17 cellular contexts compared by ENCODE assay signal in genomic region chr9:132004323-132004722, GRCh38.
DNase-seq lines count a peak whose midpoint lies in the region; ATAC-seq, FAIRE-seq and TF ChIP-seq lines count a peak whose summit lies in the region.
"Had no signal": no experiment of that assay in that cellular context is flagged by ENCODE, and none has a peak within 500 bp of the region (broad histone marks: within the 10 kb centered on the region; RNA-seq: fewer than 3 reads in every experiment).

No MANE protein-coding gene starts in this region.

- no peak for FAIRE-seq in H1 (lab: Jason Lieb, UNC)
- FAIRE-seq: H54 had no signal

- H3K9ac ChIP-seq in OCI-LY3 (ENCODE audit: low read length) = no peak overlapping the region
- no peak overlapping the region for H3K9ac ChIP-seq in H1 (replicated peaks in 1 of 4; ENCODE audit: extremely low read depth in 1 of 4, low read depth in 3 of 4, low read length in 3 of 4)
- no peak overlapping the region for H3K9ac ChIP-seq in neural progenitor cell
- H3K9ac ChIP-seq: KMS-11 had no signal

- H4K20me1 ChIP-seq in OCI-LY3 (ENCODE audit: insufficient read depth, low read length) (peaks cover 89% of the 10 kb centered on the region), H1 (replicated peaks in 1 of 2; ENCODE audit: control insufficient read depth in 1 of 2, insufficient read depth in 2 of 2, low read length in 2 of 2) (peaks cover 0 to 2% of the 10 kb centered on the region in 2 experiments), neural progenitor cell (ENCODE audit: low read depth) (peaks cover 33% of the 10 kb centered on the region)

- H3K56ac ChIP-seq in H1 (replicated peaks; ENCODE audit: insufficient read length, low read depth, low read length) = no peak overlapping the region

- H2BK120ac ChIP-seq in H1 (replicated peaks; ENCODE audit: low read depth, low read length) = no peak overlapping the region

- no peak overlapping the region for H2BK20ac ChIP-seq in H1 (ENCODE audit: low read length)

- no peak overlapping the region for H3K14ac ChIP-seq in H1 (ENCODE audit: insufficient read length)

- no peak for TF ChIP-seq POLR2A in H1 (IDR thresholded peaks at IDR 0.05; ENCODE audit: control extremely low read depth in 1 of 2, low read depth in 2 of 2, low read length in 2 of 2)

- peak overlapping the region; percentile 58; the same call in 1 of the 2 replicates for H2AK5ac ChIP-seq in H1 (ENCODE audit: low read depth, low read length)

- H3K36me3 ChIP-seq in BE2C = no peaks in the 10 kb centered on the region
- peaks cover 2% of the 10 kb centered on the region for H3K36me3 ChIP-seq in OCI-LY3 (replicated peaks; ENCODE audit: low read depth, low read length)
- no peaks in the 10 kb centered on the region for H3K36me3 ChIP-seq in H1 (ENCODE audit: control insufficient read depth in 2 of 4, insufficient read depth in 4 of 4, low read length in 3 of 4)
- no peaks in the 10 kb centered on the region for H3K36me3 ChIP-seq in neural progenitor cell

- peaks cover 25% of the 10 kb centered on the region for H3K4me1 ChIP-seq in BE2C
- H3K4me1 ChIP-seq in OCI-LY3 (ENCODE audit: low read length) = peaks cover 69% of the 10 kb centered on the region
- H3K4me1 ChIP-seq in H1 (replicated peaks in 1 of 4; ENCODE audit: control insufficient read depth in 3 of 4, insufficient read depth in 4 of 4, low read length in 3 of 4) = peaks cover 10 to 38% (median 25%) of the 10 kb centered on the region in 4 experiments
- peaks cover 13% of the 10 kb centered on the region for H3K4me1 ChIP-seq in neural progenitor cell
- no peaks in the 10 kb centered on the region for H3K4me1 ChIP-seq in right cardiac atrium (ENCODE audit: control insufficient read depth, insufficient read depth, low read length)

- CTCF ChIA-PET in H1 (lab: Charles Lee; ENCODE audit: partially characterized antibody) = interaction anchor here (1.4 to 1.7 kb wide), 2 partner anchors 11 to 165 kb away, joined by 4 read pairs; no protein-coding TSS in a partner anchor

- 86% methylated on average over 5 of the region's 5 CpGs; no CpG with 5 or more reads in 1 of the 2 experiments for WGBS in H1 (ENCODE audit: extremely low coverage in 1 of 2, insufficient coverage in 1 of 2, insufficient read length in 1 of 2, insufficient replicate concordance in 2 of 2, low coverage in 1 of 2, low lambda C conversion rate in 2 of 2, missing lambda C conversion rate in 1 of 2), 2 experiments
- WGBS in right cardiac atrium = 92% methylated on average over 5 of the region's 5 CpGs

- H3K27me3 Mint-ChIP-seq in neural progenitor cell (ENCODE audit: insufficient read depth, low read depth) = no peaks in the 10 kb centered on the region
- H3K27me3 Mint-ChIP-seq in activated naive CD8-positive, alpha-beta T cell treated with anti-CD3 and anti-CD28 coated beads, Interleukin-2, amount 50 U/mL, for 24 hours = no peaks in the 10 kb centered on the region

- H3K27ac Mint-ChIP-seq in neural progenitor cell = peak overlapping the region; percentile 32
- no peak overlapping the region for H3K27ac Mint-ChIP-seq in activated naive CD8-positive, alpha-beta T cell treated with anti-CD3 and anti-CD28 coated beads, Interleukin-2, amount 50 U/mL, for 24 hours
- H3K27ac Mint-ChIP-seq: HFFc6 had no signal

- H3K27me3 ChIP-seq in BE2C (no peaks in the 10 kb centered on the region), OCI-LY3 (ENCODE audit: low read depth, low read length) (peaks cover 19% of the 10 kb centered on the region), H1 (replicated peaks in 1 of 4; ENCODE audit: control insufficient read depth in 3 of 4, extremely low read depth in 1 of 4, insufficient read depth in 3 of 4, low read length in 3 of 4) (no peaks in the 10 kb centered on the region), neural progenitor cell (no peaks in the 10 kb centered on the region), right cardiac atrium (ENCODE audit: control insufficient read depth, insufficient read depth) (no peaks in the 10 kb centered on the region)

- H3K4me3 ChIP-seq in BE2C (ENCODE audit: low read depth, low read length) = no peak overlapping the region
- H3K4me3 ChIP-seq in OCI-LY3 (ENCODE audit: low read length) = peak overlapping the region; percentile 45
- H3K4me3 ChIP-seq in H1 (ENCODE audit: extremely low read depth in 1 of 4, insufficient read depth in 2 of 4, low read depth in 3 of 4, low read length in 4 of 4) = no peak overlapping the region
- no peak overlapping the region for H3K4me3 ChIP-seq in neural progenitor cell
- no peak overlapping the region for H3K4me3 ChIP-seq in right cardiac atrium (ENCODE audit: low read length)

- no peak for ATAC-seq in activated naive CD8-positive, alpha-beta T cell treated with anti-CD3 and anti-CD28 coated beads, Interleukin-2, amount 50 U/mL, for 24 hours
- no peak for ATAC-seq in right cardiac atrium

- H4K8ac ChIP-seq in H1 (ENCODE audit: extremely low read depth, insufficient read depth, low read length) = peak overlapping the region; percentile 53; the same call in 1 of the 2 replicates

- H3K9me3 Mint-ChIP-seq in neural progenitor cell = no peaks in the 10 kb centered on the region
- peaks cover 7% of the 10 kb centered on the region for H3K9me3 Mint-ChIP-seq in activated naive CD8-positive, alpha-beta T cell treated with anti-CD3 and anti-CD28 coated beads, Interleukin-2, amount 50 U/mL, for 24 hours
- H3K9me3 Mint-ChIP-seq: CD8-positive, alpha-beta memory T cell had no signal

- peak overlapping the region; percentile 53 for H2BK5ac ChIP-seq in H1 (ENCODE audit: low read depth, low read length)

- peaks cover 6% of the 10 kb centered on the region for H3F3A ChIP-seq in neural progenitor cell (ENCODE audit: low read depth)

- H3K9me3 ChIP-seq in BE2C (no peaks in the 10 kb centered on the region), OCI-LY3 (ENCODE audit: insufficient read depth, low read length) (no peaks in the 10 kb centered on the region), H1 (ENCODE audit: insufficient read depth in 2 of 2, low read depth in 1 of 2, low read length in 1 of 2) (no peaks in the 10 kb centered on the region), neural progenitor cell (ENCODE audit: low read depth) (no peaks in the 10 kb centered on the region), right cardiac atrium (ENCODE audit: control insufficient read depth, low read length) (no peaks in the 10 kb centered on the region)

- H3K27ac ChIP-seq in OCI-LY3 (ENCODE audit: low read length) = no peak overlapping the region
- no peak overlapping the region for H3K27ac ChIP-seq in H1 (ENCODE audit: low read depth, low read length)
- no peak overlapping the region for H3K27ac ChIP-seq in neural progenitor cell
- no peak overlapping the region for H3K27ac ChIP-seq in right cardiac atrium (ENCODE audit: low read length)
- H3K27ac ChIP-seq: KMS-11 had no signal

- H2AFZ ChIP-seq in OCI-LY3 (ENCODE audit: low read depth, low read length) = no peak overlapping the region
- no peak overlapping the region for H2AFZ ChIP-seq in H1 (ENCODE audit: low read length)
- no peak overlapping the region for H2AFZ ChIP-seq in neural progenitor cell (replicated peaks)

- H3K4me2 ChIP-seq in OCI-LY3 (ENCODE audit: low read length) = peak overlapping the region; percentile 68
- no peak overlapping the region for H3K4me2 ChIP-seq in H1 (ENCODE audit: insufficient read depth in 1 of 2, low read depth in 2 of 2, low read length in 2 of 2)
- no peak overlapping the region for H3K4me2 ChIP-seq in neural progenitor cell
- H3K4me2 ChIP-seq: KMS-11 had no signal

- POLR2A ChIA-PET in H1 (lab: Charles Lee; ENCODE audit: partially characterized antibody) = interaction anchor here (1.4 kb wide), 1 partner anchor 47 kb away, joined by 3 read pairs; no protein-coding TSS in a partner anchor

- no peak overlapping the region for H4K5ac ChIP-seq in H1 (ENCODE audit: insufficient read length, low read depth, low read length)

- DNase-seq in BE2C (peak; percentile 77), H1 (ENCODE audit: low read depth in 1 of 2, low spot score in 2 of 2) (no peak), neural progenitor cell (ENCODE audit: low spot score) (no peak), OCI-M1 (lab: John Stamatoyannopoulos, UW) (no peak), right cardiac atrium (no peak)
- DNase-seq in activated naive CD8-positive, alpha-beta T cell treated with anti-CD3 and anti-CD28 coated beads, Interleukin-2, amount 50 U/mL, for 24 hours = no peak
- DNase-seq: CD8-positive, alpha-beta memory T cell; HFFc6; MV-4-11; NCI-H1694 treated with DMSO at 0.1 percent for 48 hours; NCI-H510A; NCI-H748 treated with DMSO at 0.1 percent for 48 hours; NK-92 treated with Interleukin-12 subunit alpha and Interleukin-12 subunit beta, amount 100 ng/mL, for 24 hours; SHP77 had no signal

- no peak overlapping the region for H3K23ac ChIP-seq in H1 (ENCODE audit: insufficient read length)

- intact Hi-C loops in right cardiac atrium (cut with DNase I) = no loop called here

- peaks cover 29% of the 10 kb centered on the region for H3K79me2 ChIP-seq in OCI-LY3 (ENCODE audit: low read length)
- H3K79me2 ChIP-seq in H1 (ENCODE audit: control insufficient read depth in 1 of 2, insufficient read depth in 2 of 2, low read length in 2 of 2) = peaks cover 0 to 13% of the 10 kb centered on the region in 2 experiments; a peak in 2 of 4 replicates
- no peaks in the 10 kb centered on the region for H3K79me2 ChIP-seq in neural progenitor cell (ENCODE audit: low read depth)

- TF ChIP-seq EP300 in H1 (IDR thresholded peaks at IDR 0.05; ENCODE audit: borderline replicate concordance in 1 of 2, low read depth in 2 of 2, low read length in 2 of 2) = no peak

- peaks cover 29% of the 10 kb centered on the region for H3K4me1 Mint-ChIP-seq in neural progenitor cell
- H3K4me1 Mint-ChIP-seq in activated naive CD8-positive, alpha-beta T cell treated with anti-CD3 and anti-CD28 coated beads, Interleukin-2, amount 50 U/mL, for 24 hours = peaks cover 72% of the 10 kb centered on the region

- no peak overlapping the region for H3K18ac ChIP-seq in H1 (ENCODE audit: extremely low read depth, low read length)

- TF ChIP-seq CTCF in BE2C (IDR thresholded peaks at IDR 0.05; ENCODE audit: low read depth, low read length) = no peak
- no peak for TF ChIP-seq CTCF in OCI-LY3 (IDR thresholded peaks at IDR 0.05; ENCODE audit: low read depth, low read length)
- TF ChIP-seq CTCF in H1 (IDR thresholded peaks at IDR 0.05; ENCODE audit: control extremely low read depth in 1 of 3, insufficient read depth in 1 of 3, low read depth in 1 of 3, low read length in 3 of 3) = no peak
- TF ChIP-seq CTCF in neural progenitor cell (IDR thresholded peaks at IDR 0.05) = no peak

- no peak overlapping the region for H2BK15ac ChIP-seq in H1 (ENCODE audit: low read length)

- no peaks in the 10 kb centered on the region for H3K23me2 ChIP-seq in H1 (ENCODE audit: low read depth, low read length)

- no peak for TF ChIP-seq RAD21 in H1 (IDR thresholded peaks at IDR 0.05 in 1 of 2, conservative IDR thresholded peaks at IDR 0.05 in 1 of 2; ENCODE audit: low read depth in 2 of 2, low read length in 2 of 2)

- H3K4ac ChIP-seq in H1 (replicated peaks; ENCODE audit: insufficient read length, low read depth, low read length) = no peak overlapping the region

- H3K79me1 ChIP-seq in H1 (ENCODE audit: low read depth, low read length) = peaks cover 8% of the 10 kb centered on the region

- H4K91ac ChIP-seq in H1 (replicated peaks; ENCODE audit: insufficient read length, low read length) = no peak overlapping the region

- H2BK12ac ChIP-seq in H1 (ENCODE audit: low read depth, low read length) = peak overlapping the region; percentile 64; the same call in 1 of the 2 replicates

- peaks cover 6% of the 10 kb centered on the region for H3K36me3 Mint-ChIP-seq in neural progenitor cell
- peaks cover 12% of the 10 kb centered on the region for H3K36me3 Mint-ChIP-seq in activated naive CD8-positive, alpha-beta T cell treated with anti-CD3 and anti-CD28 coated beads, Interleukin-2, amount 50 U/mL, for 24 hours (ENCODE audit: low read depth)

- no peak overlapping the region for H3K4me3 Mint-ChIP-seq in neural progenitor cell
- H3K4me3 Mint-ChIP-seq in activated naive CD8-positive, alpha-beta T cell treated with anti-CD3 and anti-CD28 coated beads, Interleukin-2, amount 50 U/mL, for 24 hours = no peak overlapping the region
- H3K4me3 Mint-ChIP-seq: CD8-positive, alpha-beta memory T cell; HFFc6 had no signal
